In the genomic region with DNA sequence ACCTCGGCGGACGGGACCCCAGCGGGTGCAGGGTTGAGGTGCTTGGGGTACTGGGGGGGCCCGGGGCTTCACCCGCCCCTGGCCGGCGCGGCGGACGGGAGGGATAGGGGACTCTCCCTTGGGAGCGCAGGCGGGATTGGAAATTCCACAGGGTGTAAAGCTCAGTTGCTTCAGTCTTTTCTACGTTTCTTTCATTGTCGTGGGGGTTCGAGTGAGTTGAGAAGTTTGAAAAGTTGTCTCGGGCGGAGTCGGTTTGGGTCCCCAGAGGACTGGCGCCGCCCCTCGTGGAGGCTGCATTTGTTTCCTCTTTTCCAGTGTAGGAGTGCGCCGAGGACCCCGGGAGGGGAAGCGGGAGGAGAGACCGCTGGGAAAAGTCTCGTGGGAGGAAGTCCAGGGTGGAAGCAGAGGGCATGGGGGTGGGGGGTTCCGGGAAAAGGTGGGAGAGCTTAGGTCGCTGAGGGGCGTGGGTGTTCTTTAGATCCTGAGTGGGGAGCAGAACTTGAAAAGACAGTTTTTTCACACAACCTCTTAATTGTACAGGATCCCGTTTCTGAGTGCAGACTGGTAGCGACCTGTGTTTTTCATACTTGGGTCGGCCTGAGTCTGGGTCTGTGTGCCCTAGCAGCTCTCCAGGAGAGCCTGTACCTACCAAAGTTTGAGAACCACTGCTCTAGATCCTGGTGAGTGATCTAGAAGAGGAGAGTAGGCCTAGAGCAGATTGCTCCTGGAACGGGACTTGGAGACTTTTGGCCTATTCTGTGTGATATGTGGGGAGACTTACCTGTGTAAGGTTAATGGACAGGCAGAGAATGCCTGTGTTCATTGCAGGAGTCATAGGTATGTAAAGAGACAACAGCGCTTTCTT, we compare ENCODE assay signal across 9 cellular contexts. TPM values are rescaled to one million over a fixed set of nuclear protein-coding genes. Genes with fewer than 3 reads are reported as not detected.
DNase-seq lines count a peak whose midpoint lies in the region; ATAC-seq and TF ChIP-seq lines count a peak whose summit lies in the region.
"Had no signal": no experiment of that assay in that cellular context is flagged by ENCODE, and none has a peak within 500 bp of the region (broad histone marks: within the 10 kb centered on the region; RNA-seq: fewer than 3 reads in every experiment).

No MANE protein-coding gene starts in this region.

- H3K27me3 ChIP-seq in Peyer's patch, result no peaks in the 10 kb centered on the region
- H3K27me3 ChIP-seq in gastroesophageal sphincter, result peaks cover 37% of the 10 kb centered on the region
- H3K27me3 ChIP-seq in neural progenitor cell, result peaks cover 17% of the 10 kb centered on the region

- H3K9ac ChIP-seq in neural progenitor cell, result peak overlapping the region; percentile 39

- H3K36me3 Mint-ChIP-seq in neural progenitor cell, result no peaks in the 10 kb centered on the region
- H3K36me3 Mint-ChIP-seq in T-cell, result no peaks in the 10 kb centered on the region

- no peaks in the 10 kb centered on the region for H4K20me1 ChIP-seq in neural progenitor cell (ENCODE audit: low read depth)

- H3K27me3 Mint-ChIP-seq in neural progenitor cell (ENCODE audit: insufficient read depth, low read depth) (peaks cover 21% of the 10 kb centered on the region), T-cell (peaks cover 17 to 18% of the 10 kb centered on the region in 2 donors)

- DNase-seq in DMS79 (lab: John Stamatoyannopoulos, UW) (peak; percentile 32), Peyer's patch (no peak), neural progenitor cell (ENCODE audit: low spot score) (peak; percentile 59), T-cell (no peak), activated T-cell treated with anti-CD3 and anti-CD28 coated beads for 4 hours (no peak)
- no peak for DNase-seq in activated CD4-positive, alpha-beta T cell treated with anti-CD3 and anti-CD28 coated beads, Interleukin-2, amount 50 U/mL, for 48 hours

- H3K36me3 ChIP-seq in Peyer's patch (no peaks in the 10 kb centered on the region), gastroesophageal sphincter (no peaks in the 10 kb centered on the region), neural progenitor cell (no peaks in the 10 kb centered on the region)

- H3K4me3 Mint-ChIP-seq in neural progenitor cell (peak overlapping the region; percentile 89), T-cell (no peak overlapping the region)

- peak in 1 of 2 donors; percentile 10 for TF ChIP-seq POLR2A in Peyer's patch (IDR thresholded peaks at IDR 0.05)
- no peak for TF ChIP-seq POLR2A in gastroesophageal sphincter (IDR thresholded peaks at IDR 0.05)

- no peaks in the 10 kb centered on the region for H3K4me1 Mint-ChIP-seq in neural progenitor cell
- no peaks in the 10 kb centered on the region for H3K4me1 Mint-ChIP-seq in T-cell

- POLR2A ChIA-PET in T-cell (lab: Charles Lee), result no interaction called here

- H3F3A ChIP-seq in neural progenitor cell (ENCODE audit: low read depth), result no peaks in the 10 kb centered on the region

- no peaks in the 10 kb centered on the region for H3K9me3 Mint-ChIP-seq in neural progenitor cell
- H3K9me3 Mint-ChIP-seq in T-cell, result peaks cover 4 to 7% (median 6%) of the 10 kb centered on the region in 3 donors

- peak overlapping the region; percentile 97 for H2AFZ ChIP-seq in neural progenitor cell (replicated peaks)

- CTCF ChIA-PET in T-cell (lab: Charles Lee), result no interaction called here

- ATAC-seq in gastroesophageal sphincter (no peak), T-cell (replicated peaks in 1 of 4) (no peak), GM19351 (IDR thresholded peaks at IDR 0.05; ENCODE audit: unreplicated experiment) (no peak)

- H3K4me2 ChIP-seq in neural progenitor cell, result peak overlapping the region; percentile 86

- H3K9me3 ChIP-seq in Peyer's patch (no peaks in the 10 kb centered on the region), gastroesophageal sphincter (no peaks in the 10 kb centered on the region), neural progenitor cell (ENCODE audit: low read depth) (no peaks in the 10 kb centered on the region)

- H3K27ac ChIP-seq in Peyer's patch (peak overlapping the region in 3 of 4 donors; percentile 80 to 91 (median 86)), gastroesophageal sphincter (no peak overlapping the region), neural progenitor cell (no peak overlapping the region)

- H3K4me3 ChIP-seq in Peyer's patch, result peak overlapping the region in 3 of 4 donors; percentile 44 to 76 (median 67)
- peak overlapping the region; percentile 4 to 40 for H3K4me3 ChIP-seq in gastroesophageal sphincter
- peak overlapping the region; percentile 82 for H3K4me3 ChIP-seq in neural progenitor cell

- peaks cover 0 to 6% (median 0%) of the 10 kb centered on the region in 4 donors for H3K4me1 ChIP-seq in Peyer's patch
- peaks cover 0 to 10% (median 5%) of the 10 kb centered on the region in 3 donors for H3K4me1 ChIP-seq in gastroesophageal sphincter
- no peaks in the 10 kb centered on the region for H3K4me1 ChIP-seq in neural progenitor cell

- TF ChIP-seq CTCF in Peyer's patch (IDR thresholded peaks at IDR 0.05), result no peak
- TF ChIP-seq CTCF in gastroesophageal sphincter (IDR thresholded peaks at IDR 0.05), result no peak
- no peak for TF ChIP-seq CTCF in neural progenitor cell (IDR thresholded peaks at IDR 0.05)

- TF ChIP-seq EP300 in gastroesophageal sphincter (IDR thresholded peaks at IDR 0.05), result no peak

- WGBS in gastroesophageal sphincter (ENCODE audit: low coverage in 1 of 2), 2 donors, result 25 to 67% methylated on average over 3 to 19 of the region's 36 CpGs

- peaks cover 4% of the 10 kb centered on the region for H3K79me2 ChIP-seq in neural progenitor cell (ENCODE audit: low read depth)

- H3K27ac Mint-ChIP-seq in neural progenitor cell (no peak overlapping the region), T-cell (no peak overlapping the region)

RNA-seq across cellular contexts. Expression of gene FAM83B, which starts 0.5 kb away (rescaled TPM):
- total RNA-seq in Peyer's patch (10 to 100 TPM; 15.7 to 40.2 (median 33.7) TPM), gastroesophageal sphincter (1 to 10 TPM in 1 of 4 donors, not detected in 3; 4.1 TPM), neural progenitor cell (ENCODE audit: low replicate concordance) (5.3 and 6.3 TPM in 2 replicates), T-cell (under 1 TPM in 1 of 5 donors, not detected in 4; 0.18 TPM)
- total RNA-seq: pulmonary artery endothelial cell had no signal

Comparison
In these comparisons a context has a peak if more than half of its experiments do, and no peak if none do; other contexts are left out.
1. DNase-seq: peak in DMS79 (single experiment) and neural progenitor cell (single experiment); none in Peyer's patch (0 of 3), activated CD4-positive, alpha-beta T cell treated with anti-CD3 and anti-CD28 coated beads, Interleukin-2, amount 50 U/mL, for 48 hours (0 of 2), T-cell (0 of 34) and activated T-cell treated with anti-CD3 and anti-CD28 coated beads for 4 hours (single experiment).
2. H3K27ac ChIP-seq: peak in Peyer's patch (3 of 4); none in gastroesophageal sphincter (0 of 4) and neural progenitor cell (single experiment).
3. H3K4me3 ChIP-seq: peak in every context shown above with its lines; median percentile 82 in neural progenitor cell; 67 in Peyer's patch; 22 in gastroesophageal sphincter.